Comparison of ENCODE assay signal across 8 cellular contexts in the genomic region with DNA sequence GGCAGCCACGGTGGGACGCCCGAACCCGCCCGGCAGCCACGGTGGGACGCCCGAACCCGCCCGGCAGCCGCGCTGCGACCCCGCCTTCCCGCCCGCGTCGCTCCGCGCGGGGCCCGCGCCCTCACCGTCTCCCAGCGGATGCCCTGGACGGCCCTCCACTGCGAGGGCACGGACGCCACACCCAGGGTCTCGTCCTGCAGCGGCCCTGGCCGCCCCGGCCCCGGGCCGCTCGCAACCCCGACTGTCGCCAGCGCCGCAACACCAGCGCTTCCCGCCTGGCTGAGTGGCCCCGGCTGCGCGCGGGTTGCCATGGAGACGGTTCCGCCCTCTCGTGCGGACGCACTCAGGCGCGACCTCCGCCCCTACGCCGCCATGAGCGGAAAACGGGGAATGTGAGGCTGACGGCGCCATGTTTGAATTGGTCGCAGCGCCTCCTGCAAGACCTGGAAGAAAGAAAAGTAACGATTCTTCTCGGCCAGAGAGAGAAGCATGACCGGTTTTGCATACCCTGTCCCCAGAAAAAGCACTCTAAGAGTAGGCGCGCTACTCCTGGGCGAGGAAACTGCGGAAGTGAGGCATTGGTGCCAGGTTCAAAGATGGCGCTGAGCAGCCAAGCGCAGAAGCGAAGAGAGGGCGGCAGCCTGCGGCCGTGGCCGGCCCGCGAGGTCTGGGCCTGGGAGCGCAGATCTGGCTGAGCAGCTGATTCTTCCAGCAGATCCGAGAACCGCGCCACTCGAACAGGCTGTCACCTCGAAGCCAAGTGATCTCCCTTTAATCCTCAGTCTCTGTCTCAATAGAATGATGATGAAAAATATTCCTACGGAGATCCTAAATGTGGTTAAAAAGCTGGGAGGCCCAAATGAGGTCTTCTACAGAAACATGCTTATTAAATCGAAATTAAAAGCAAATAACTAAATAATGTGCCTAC. TPM values are rescaled to one million over a fixed set of nuclear protein-coding genes. Genes with fewer than 3 reads are reported as not detected.
DNase-seq lines count a peak whose midpoint lies in the region; ATAC-seq, FAIRE-seq and TF ChIP-seq lines count a peak whose summit lies in the region.

A gene (minus strand): TSS at position 432 of the 928 bp plus-strand sequence. CDS start 121 bp downstream, at position 311.

- H3K36me3 Mint-ChIP-seq in astrocyte (ENCODE audit: low read depth, unreplicated experiment) = peaks cover 2% of the 10 kb centered on the region

- peak; percentile 61 for ATAC-seq in GM18502 (IDR thresholded peaks at IDR 0.05; ENCODE audit: poor library complexity, unreplicated experiment)
- peak; percentile 64 for ATAC-seq in HG02970 (IDR thresholded peaks at IDR 0.05; ENCODE audit: low FRiP score, unreplicated experiment)
- ATAC-seq in aorta (ENCODE audit: low FRiP score) = peak; percentile 99

- H3K4me3 ChIP-seq in astrocyte (ENCODE audit: insufficient read depth, low read depth, low read length) = peak within 1 kb of the TSS; percentile 78
- peak within 1 kb of the TSS; percentile 83 for H3K4me3 ChIP-seq in hepatocyte
- peak within 1 kb of the TSS; percentile 38 to 62 for H3K4me3 ChIP-seq in aorta (ENCODE audit: low read length in 2 of 2)

- H3K4me1 ChIP-seq in astrocyte (ENCODE audit: insufficient read depth, low read length) (no peaks in the 10 kb centered on the region), hepatocyte (ENCODE audit: insufficient read depth) (no peaks in the 10 kb centered on the region), aorta (ENCODE audit: control insufficient read depth in 1 of 2, insufficient read depth in 2 of 2, low read length in 2 of 2) (no peaks in the 10 kb centered on the region)

- H3K4me3 Mint-ChIP-seq in astrocyte (ENCODE audit: unreplicated experiment) = peak within 1 kb of the TSS; percentile 85

- intact Hi-C loops in aorta (cut with DNase I) = loop anchor here in 1 of 2 donors (2.0 kb wide), 1 partner anchor 32 kb away; a partner anchor contains a TSS

- H3K9me2 ChIP-seq in hepatocyte (replicated peaks; ENCODE audit: insufficient read depth) = no peaks in the 10 kb centered on the region

- H3K27me3 ChIP-seq in astrocyte (ENCODE audit: insufficient read depth, low read length) = no peaks in the 10 kb centered on the region
- no peaks in the 10 kb centered on the region for H3K27me3 ChIP-seq in hepatocyte
- H3K27me3 ChIP-seq in aorta (ENCODE audit: control insufficient read depth in 1 of 2, insufficient read depth in 2 of 2, low read length in 1 of 2) = no peaks in the 10 kb centered on the region

- no peak for TF ChIP-seq CTCF in astrocyte (IDR thresholded peaks at IDR 0.05; ENCODE audit: insufficient read depth, low read depth, low read length)
- TF ChIP-seq CTCF in hepatocyte (IDR thresholded peaks at IDR 0.05; ENCODE audit: poor library complexity) = no peak

- peaks cover 6% of the 10 kb centered on the region for H3K79me2 ChIP-seq in astrocyte (ENCODE audit: insufficient read depth, low read length)
- peaks cover 14% of the 10 kb centered on the region for H3K79me2 ChIP-seq in hepatocyte

- H3K27ac ChIP-seq in astrocyte (ENCODE audit: low read depth, low read length) = peak within 1 kb of the TSS; percentile 100
- H3K27ac ChIP-seq in hepatocyte = peak within 1 kb of the TSS; percentile 99
- peak within 1 kb of the TSS; percentile 52 to 98 for H3K27ac ChIP-seq in aorta (ENCODE audit: low read depth in 1 of 2, low read length in 2 of 2)

- peak within 1 kb of the TSS; percentile 100 for H3K4me2 ChIP-seq in astrocyte (ENCODE audit: low read length)
- H3K4me2 ChIP-seq in hepatocyte = peak within 1 kb of the TSS; percentile 74

- no peak for FAIRE-seq in astrocyte (lab: Jason Lieb, UNC)

- no peaks in the 10 kb centered on the region for H3K36me3 ChIP-seq in astrocyte (ENCODE audit: insufficient read depth, low read length)
- H3K36me3 ChIP-seq in hepatocyte (replicated peaks; ENCODE audit: insufficient read depth, low read depth) = no peaks in the 10 kb centered on the region
- no peaks in the 10 kb centered on the region for H3K36me3 ChIP-seq in aorta (ENCODE audit: control insufficient read depth in 1 of 2, insufficient read depth in 2 of 2, low read length in 1 of 2)

- no peaks in the 10 kb centered on the region for H3K9me3 Mint-ChIP-seq in astrocyte (ENCODE audit: unreplicated experiment)

- H3K9me3 ChIP-seq in astrocyte (ENCODE audit: insufficient read depth, low read depth, low read length) = no peaks in the 10 kb centered on the region
- no peaks in the 10 kb centered on the region for H3K9me3 ChIP-seq in hepatocyte (ENCODE audit: low read depth)
- no peaks in the 10 kb centered on the region for H3K9me3 ChIP-seq in aorta (ENCODE audit: control insufficient read depth, low read length)

- WGBS in hepatocyte (ENCODE audit: low lambda C conversion rate, missing lambda C conversion rate) = 2% methylated on average over 73 of the region's 86 CpGs
- WGBS in aorta, 2 donors = 1% methylated on average over 86 of the region's 86 CpGs

- peak within 1 kb of the TSS; percentile 100 for H3K27ac Mint-ChIP-seq in astrocyte (ENCODE audit: unreplicated experiment)

- H2AFZ ChIP-seq in astrocyte (ENCODE audit: low read depth, low read length) = peak within 1 kb of the TSS; percentile 100
- peak within 1 kb of the TSS; percentile 94 for H2AFZ ChIP-seq in hepatocyte

- no peaks in the 10 kb centered on the region for H3K4me1 Mint-ChIP-seq in astrocyte (ENCODE audit: low read depth, unreplicated experiment)

- H4K20me1 ChIP-seq in astrocyte (ENCODE audit: insufficient read depth, low read length) (no peaks in the 10 kb centered on the region), hepatocyte (ENCODE audit: insufficient read depth, poor library complexity, severe bottlenecking) (no peaks in the 10 kb centered on the region)

- peak within 1 kb of the TSS; percentile 98 for H3K9ac ChIP-seq in astrocyte (ENCODE audit: low read length)

- peak; percentile 52 for DNase-seq in NCI-H2029 treated with DMSO at 0.1 percent for 48 hours (lab: John Stamatoyannopoulos, UW)
- peak; percentile 93 for DNase-seq in T-helper 22 cell (ENCODE audit: low read depth)
- DNase-seq in astrocyte (ENCODE audit: low read depth) = peak; percentile 76
- peak; percentile 97 for DNase-seq in hepatocyte (ENCODE audit: low spot score)
- DNase-seq in renal cortical epithelial cell (ENCODE audit: low read depth) = peak; percentile 51
- DNase-seq in aorta = peak; percentile 99

- no peaks in the 10 kb centered on the region for H3K27me3 Mint-ChIP-seq in astrocyte (ENCODE audit: low read depth, unreplicated experiment)

RNA-seq across cellular contexts. Expression of the gene that starts here (rescaled TPM):
- total RNA-seq in astrocyte (19.5 and 20.6 TPM in 2 replicates), hepatocyte (32.4 and 39.9 TPM in 2 replicates), renal cortical epithelial cell (46.4 and 59.7 TPM in 2 replicates), aorta (10 to 100 TPM in 1 of 2 donors, 1 to 10 TPM in 1; 9.0 to 15.3 TPM)
- polyA plus RNA-seq in hepatocyte (78.7 and 91.8 TPM in 2 replicates), aorta (10 to 100 TPM; 20.2 to 55.3 TPM)

Comparison
In these comparisons a context has a peak if more than half of its experiments do, and no peak if none do; other contexts are left out.
1. Peak in every context shown above with its lines: DNase-seq, ATAC-seq, H3K4me3 ChIP-seq and H3K27ac ChIP-seq.